In genomic region chr1:43431676-43432075, GRCh38 we compare ENCODE assay signal across 19 cellular contexts.
"Had no signal": no experiment of that assay in that cellular context is flagged by ENCODE, and none has a peak within 500 bp of the region (broad histone marks: within the 10 kb centered on the region; RNA-seq: fewer than 3 reads in every experiment).

No MANE protein-coding gene starts in this region.

- H3K27ac Mint-ChIP-seq: dendritic cell treated with granulocyte-macrophage colony-stimulating factor and Interleukin-4, amounts not matched to agents 40 ng/mL and 50 ng/mL, for 4 days; progenitor cell of endocrine pancreas; stimulated activated memory B cell treated with anti-CD40 and anti-IgM and Interleukin-4, amounts not matched to agents 10 μg/mL and 1 μg/mL and 100 μg/mL, for 72 hours; stimulated activated naive CD8-positive, alpha-beta T cell treated with anti-CD3 and anti-CD28 coated beads, Interleukin-15, Interleukin-2, amounts not matched to agents 100 ng/mL and 50 ng/mL, for 24 hours had no signal

- H3K27me3 ChIP-seq: heart left ventricle, ovary, transverse colon had no signal

- H3K4me3 ChIP-seq: heart left ventricle, ovary, smooth muscle cell, thoracic aorta, transverse colon had no signal

- H3K36me3 ChIP-seq: ovary had no signal

- H3K27ac ChIP-seq: heart left ventricle, ovary, thoracic aorta, transverse colon had no signal

- H3K27me3 Mint-ChIP-seq: dendritic cell treated with granulocyte-macrophage colony-stimulating factor and Interleukin-4, amounts not matched to agents 40 ng/mL and 50 ng/mL, for 4 days; naive thymus-derived CD4-positive, alpha-beta T cell; progenitor cell of endocrine pancreas; stimulated activated memory B cell treated with anti-CD40 and anti-IgM and Interleukin-4, amounts not matched to agents 10 μg/mL and 1 μg/mL and 100 μg/mL, for 72 hours; stimulated activated naive CD8-positive, alpha-beta T cell treated with anti-CD3 and anti-CD28 coated beads, Interleukin-15, Interleukin-2, amounts not matched to agents 100 ng/mL and 50 ng/mL, for 24 hours had no signal

- H3K9me3 ChIP-seq: heart left ventricle, ovary, thoracic aorta, transverse colon had no signal

- H3K4me3 Mint-ChIP-seq: dendritic cell treated with granulocyte-macrophage colony-stimulating factor and Interleukin-4, amounts not matched to agents 40 ng/mL and 50 ng/mL, for 4 days; naive thymus-derived CD4-positive, alpha-beta T cell; stimulated activated memory B cell treated with anti-CD40 and anti-IgM and Interleukin-4, amounts not matched to agents 10 μg/mL and 1 μg/mL and 100 μg/mL, for 72 hours; stimulated activated naive CD8-positive, alpha-beta T cell treated with anti-CD3 and anti-CD28 coated beads, Interleukin-15, Interleukin-2, amounts not matched to agents 100 ng/mL and 50 ng/mL, for 24 hours had no signal

- DNase-seq: cerebellar nuclear complex; erythroblast; foreskin melanocyte; heart left ventricle; hippocampal formation; kidney glomerular epithelial cell; naive thymus-derived CD4-positive, alpha-beta T cell; nucleus accumbens; right cardiac atrium; stimulated activated CD4-positive, alpha-beta T cell treated with anti-CD3 and anti-CD28 coated beads, Interleukin-4, amount 100 ng/mL, for 1 hour; stimulated activated CD8-positive, alpha-beta memory T cell treated with anti-CD3 and anti-CD28 coated beads, Interleukin-4, amount 100 ng/mL, for 48 hours; transverse colon had no signal

- H3K4me2 ChIP-seq: smooth muscle cell had no signal

- H3K9me3 Mint-ChIP-seq: dendritic cell treated with granulocyte-macrophage colony-stimulating factor and Interleukin-4, amounts not matched to agents 40 ng/mL and 50 ng/mL, for 4 days; naive thymus-derived CD4-positive, alpha-beta T cell; stimulated activated memory B cell treated with anti-CD40 and anti-IgM and Interleukin-4, amounts not matched to agents 10 μg/mL and 1 μg/mL and 100 μg/mL, for 72 hours; stimulated activated naive CD8-positive, alpha-beta T cell treated with anti-CD3 and anti-CD28 coated beads, Interleukin-15, Interleukin-2, amounts not matched to agents 100 ng/mL and 50 ng/mL, for 24 hours had no signal

- H3K4me1 Mint-ChIP-seq: stimulated activated memory B cell treated with anti-CD40 and anti-IgM and Interleukin-4, amounts not matched to agents 10 μg/mL and 1 μg/mL and 100 μg/mL, for 72 hours had no signal
